ENCODE assay signal across 21 cellular contexts in the genomic region with DNA sequence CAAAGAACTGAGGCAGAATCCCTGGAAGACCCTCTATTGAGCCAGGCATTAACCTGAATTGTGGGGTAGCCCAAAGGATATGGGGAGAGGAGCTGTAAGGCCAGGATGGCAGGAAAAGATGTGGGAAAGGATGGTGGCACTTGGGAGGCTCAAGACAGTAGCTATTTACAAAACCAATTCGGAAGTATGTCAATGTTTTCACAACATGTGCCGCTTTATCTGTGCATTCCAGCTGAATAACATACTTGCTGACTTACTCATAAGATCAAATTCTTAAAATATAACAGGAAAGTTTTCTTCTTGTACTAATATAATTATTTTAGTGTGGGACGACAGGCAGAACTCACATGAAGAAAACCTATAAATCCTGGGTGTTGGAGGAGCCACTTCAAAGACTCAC. TPM values are rescaled to one million over a fixed set of nuclear protein-coding genes. Genes with fewer than 3 reads are reported as not detected.
A peak's percentile ranks its signal among the peaks of the same experiment; 100 is the strongest.
DNase-seq lines count a peak whose midpoint lies in the region; ATAC-seq, FAIRE-seq and TF ChIP-seq lines count a peak whose summit lies in the region.
"Had no signal": no experiment of that assay in that cellular context is flagged by ENCODE, and none has a peak within 500 bp of the region (broad histone marks: within the 10 kb centered on the region; RNA-seq: fewer than 3 reads in every experiment).

No MANE protein-coding gene starts in this region.

- H3K4me1 ChIP-seq in astrocyte (ENCODE audit: insufficient read depth, low read length) = peaks cover 13% of the 10 kb centered on the region
- H3K4me1 ChIP-seq in vagina = no peaks in the 10 kb centered on the region

- no peak for TF ChIP-seq POLR2A in vagina (IDR thresholded peaks at IDR 0.05)

- H3K27me3 ChIP-seq in astrocyte (ENCODE audit: insufficient read depth, low read length) = no peaks in the 10 kb centered on the region
- H3K27me3 ChIP-seq in vagina = no peaks in the 10 kb centered on the region
- H3K27me3 ChIP-seq: hepatocyte had no signal

- H3K79me2 ChIP-seq in astrocyte (ENCODE audit: insufficient read depth, low read length) = no peaks in the 10 kb centered on the region
- H3K79me2 ChIP-seq: hepatocyte had no signal

- peak overlapping the region; percentile 27 for H3K27ac ChIP-seq in astrocyte (ENCODE audit: low read depth, low read length)
- H3K27ac ChIP-seq in vagina = no peak overlapping the region
- H3K27ac ChIP-seq: hepatocyte, SK-N-MC had no signal

- no peak overlapping the region for H3K9ac ChIP-seq in astrocyte (ENCODE audit: low read length)

- no peaks in the 10 kb centered on the region for H3K9me3 ChIP-seq in astrocyte (ENCODE audit: insufficient read depth, low read depth, low read length)
- no peaks in the 10 kb centered on the region for H3K9me3 ChIP-seq in vagina

- H3K27ac Mint-ChIP-seq in HFFc6 = peak overlapping the region; percentile 35
- peak overlapping the region; percentile 3 for H3K27ac Mint-ChIP-seq in astrocyte (ENCODE audit: unreplicated experiment)
- H3K27ac Mint-ChIP-seq: CD8-positive, alpha-beta T cell had no signal

- ATAC-seq in GM18511 (IDR thresholded peaks at IDR 0.05; ENCODE audit: unreplicated experiment) (no peak), GM19324 (IDR thresholded peaks at IDR 0.05; ENCODE audit: low FRiP score, unreplicated experiment) (no peak)
- ATAC-seq: CD8-positive, alpha-beta T cell; HepG2 had no signal

- H3K9me3 Mint-ChIP-seq in HFFc6 = no peaks in the 10 kb centered on the region
- H3K9me3 Mint-ChIP-seq in astrocyte (ENCODE audit: unreplicated experiment) = peaks cover 4% of the 10 kb centered on the region
- H3K9me3 Mint-ChIP-seq: CD8-positive, alpha-beta T cell had no signal

- no peaks in the 10 kb centered on the region for H3K36me3 ChIP-seq in astrocyte (ENCODE audit: insufficient read depth, low read length)
- no peaks in the 10 kb centered on the region for H3K36me3 ChIP-seq in vagina

- H3K4me2 ChIP-seq in astrocyte (ENCODE audit: low read length) = peak overlapping the region; percentile 64
- H3K4me2 ChIP-seq: hepatocyte had no signal

- H4K20me1 ChIP-seq in astrocyte (ENCODE audit: insufficient read depth, low read length) = no peaks in the 10 kb centered on the region

- intact Hi-C loops in vagina (cut with DNase I) = no loop called here

- H3K36me3 Mint-ChIP-seq in HFFc6 (ENCODE audit: low read depth) (peaks cover 6% of the 10 kb centered on the region; the same call in 1 of the 2 replicates), astrocyte (ENCODE audit: low read depth, unreplicated experiment) (no peaks in the 10 kb centered on the region)
- H3K36me3 Mint-ChIP-seq: CD8-positive, alpha-beta T cell had no signal

- H3K4me1 Mint-ChIP-seq in HFFc6 (ENCODE audit: low read depth) = peaks cover 90% of the 10 kb centered on the region
- H3K4me1 Mint-ChIP-seq in astrocyte (ENCODE audit: low read depth, unreplicated experiment) = peaks cover 32% of the 10 kb centered on the region

- no peak for FAIRE-seq in astrocyte (lab: Jason Lieb, UNC)
- FAIRE-seq: HepG2 had no signal

- H3K27me3 Mint-ChIP-seq in HFFc6 (ENCODE audit: insufficient read depth) = no peaks in the 10 kb centered on the region
- H3K27me3 Mint-ChIP-seq in astrocyte (ENCODE audit: low read depth, unreplicated experiment) = no peaks in the 10 kb centered on the region

- H3K4me3 Mint-ChIP-seq in HFFc6 (peak overlapping the region; percentile 43), astrocyte (ENCODE audit: unreplicated experiment) (no peak overlapping the region)
- H3K4me3 Mint-ChIP-seq: CD8-positive, alpha-beta T cell had no signal

- TF ChIP-seq CTCF in HFFc6 (IDR thresholded peaks at IDR 0.05) = no peak
- TF ChIP-seq CTCF in astrocyte (IDR thresholded peaks at IDR 0.05; ENCODE audit: insufficient read depth, low read depth, low read length) = no peak
- no peak for TF ChIP-seq CTCF in fibroblast of villous mesenchyme (IDR thresholded peaks at IDR 0.05; ENCODE audit: insufficient read depth, low read depth, low read length)
- TF ChIP-seq CTCF in vagina (IDR thresholded peaks at IDR 0.05) = no peak

- peak overlapping the region; percentile 30 for H2AFZ ChIP-seq in astrocyte (ENCODE audit: low read depth, low read length)
- H2AFZ ChIP-seq: hepatocyte had no signal

- peak; percentile 78 for DNase-seq in A172 (ENCODE audit: low spot score)
- DNase-seq in HFFc6 = peak; percentile 37
- peak; percentile 79 for DNase-seq in astrocyte (ENCODE audit: low read depth)
- DNase-seq in fibroblast of villous mesenchyme (ENCODE audit: low read depth) = peak; percentile 64
- DNase-seq in vagina (ENCODE audit: extremely low spot score in 2 of 2) = no peak
- no peak for DNase-seq in NCI-H2171 treated with DMSO at 0.1 percent for 48 hours (lab: John Stamatoyannopoulos, UW)
- DNase-seq: 8988T; activated CD4-positive, alpha-beta T cell treated with anti-CD3 and anti-CD28 coated beads for 48 hours; activated effector memory CD4-positive, alpha-beta T cell treated with anti-CD3 and anti-CD28 coated beads, Interleukin-2, amount 50 U/mL, for 16 hours; CD8-positive, alpha-beta T cell; cortex of kidney; DMS79 treated with DMSO at 0.1 percent for 48 hours; erythroblast; mesendoderm; MV-4-11; NCI-H2029 treated with DMSO at 0.1 percent for 48 hours had no signal

- no peak overlapping the region for H3K4me3 ChIP-seq in astrocyte (ENCODE audit: insufficient read depth, low read depth, low read length)
- H3K4me3 ChIP-seq in fibroblast of villous mesenchyme (ENCODE audit: low read depth, low read length) = no peak overlapping the region
- no peak overlapping the region for H3K4me3 ChIP-seq in vagina
- H3K4me3 ChIP-seq: hepatocyte, SK-N-MC had no signal

RNA-seq across cellular contexts. Expression of gene BBS10, which starts 10.6 kb away (rescaled TPM):
- total RNA-seq in A172 (2014; rRNA removed; shearing (Covaris generic)) = 31.4 and 32.8 TPM in 2 replicates
- total RNA-seq in HFFc6 (2021; fragmentation: NEBNext Ultra II Directional; extraction: Animal tissue kit (Norgen Biotek cat#: 25700)) = 10 to 100 TPM in 5 of 6 experiments, 1 to 10 TPM in 1; 10.0 to 11.8 (median 10.8) TPM
- total RNA-seq in astrocyte (9.8 and 9.9 TPM in 2 replicates), fibroblast of villous mesenchyme (5.2 and 13.8 TPM in 2 replicates), vagina (7.6 TPM)

Comparison
In these comparisons a context has a peak if more than half of its experiments do, and no peak if none do; other contexts are left out.
1. DNase-seq: peak in A172 (single experiment), HFFc6 (single experiment), astrocyte (single experiment) and fibroblast of villous mesenchyme (single experiment); none in vagina (0 of 2) and NCI-H2171 treated with DMSO at 0.1 percent for 48 hours (single experiment).